Comparison of ENCODE assay signal across 2 cellular contexts in the genomic region with DNA sequence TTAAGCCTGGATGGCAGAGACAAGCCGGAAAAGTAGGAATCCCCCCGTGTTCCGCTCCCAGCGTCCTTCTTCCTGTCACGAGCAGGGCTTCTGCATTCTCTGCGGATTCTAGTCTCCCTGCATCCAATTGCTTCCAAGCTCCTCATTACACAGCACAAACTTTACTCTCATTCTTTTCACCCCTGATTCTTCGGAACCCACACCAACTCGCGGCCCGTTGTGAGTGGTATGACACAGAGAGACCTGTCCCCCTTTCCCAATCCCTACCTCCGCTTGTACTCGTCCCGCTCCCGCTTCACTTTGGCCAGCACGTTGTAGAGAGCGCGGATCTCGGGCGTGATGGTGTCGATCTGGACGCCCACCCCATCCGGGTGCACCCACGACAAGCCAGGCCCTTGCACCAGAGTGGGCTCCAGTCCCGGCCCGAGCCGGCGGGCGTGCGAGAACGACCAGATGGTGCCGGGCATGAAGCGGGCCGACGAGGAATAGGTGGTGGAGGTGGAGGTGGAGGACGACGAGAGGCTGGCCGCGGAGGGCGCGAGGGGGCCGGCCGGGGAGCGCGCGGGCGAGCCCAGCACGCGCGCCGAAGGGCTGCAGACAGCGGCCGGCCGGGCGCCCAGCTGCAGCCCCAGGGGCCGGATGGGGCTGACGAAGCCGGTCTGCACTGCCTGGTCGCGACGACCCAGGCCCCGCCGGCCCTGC.
TF ChIP-seq lines count a peak whose summit lies in the region.

No MANE protein-coding gene starts in this region.

TF ChIP-seq in SK-N-SH treated with all-trans-retinoic acid at 6 μM for 48 hours, 23 proteins besides CTCF, POLR2A, EP300 and RAD21:
- TF ChIP-seq, protein P1, sequence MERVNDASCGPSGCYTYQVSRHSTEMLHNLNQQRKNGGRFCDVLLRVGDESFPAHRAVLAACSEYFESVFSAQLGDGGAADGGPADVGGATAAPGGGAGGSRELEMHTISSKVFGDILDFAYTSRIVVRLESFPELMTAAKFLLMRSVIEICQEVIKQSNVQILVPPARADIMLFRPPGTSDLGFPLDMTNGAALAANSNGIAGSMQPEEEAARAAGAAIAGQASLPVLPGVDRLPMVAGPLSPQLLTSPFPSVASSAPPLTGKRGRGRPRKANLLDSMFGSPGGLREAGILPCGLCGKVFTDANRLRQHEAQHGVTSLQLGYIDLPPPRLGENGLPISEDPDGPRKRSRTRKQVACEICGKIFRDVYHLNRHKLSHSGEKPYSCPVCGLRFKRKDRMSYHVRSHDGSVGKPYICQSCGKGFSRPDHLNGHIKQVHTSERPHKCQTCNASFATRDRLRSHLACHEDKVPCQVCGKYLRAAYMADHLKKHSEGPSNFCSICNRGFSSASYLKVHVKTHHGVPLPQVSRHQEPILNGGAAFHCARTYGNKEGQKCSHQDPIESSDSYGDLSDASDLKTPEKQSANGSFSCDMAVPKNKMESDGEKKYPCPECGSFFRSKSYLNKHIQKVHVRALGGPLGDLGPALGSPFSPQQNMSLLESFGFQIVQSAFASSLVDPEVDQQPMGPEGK (CRISPR knock-in tag; IDR thresholded peaks at IDR 0.05; ENCODE audit: borderline replicate concordance) = no peak
- TF ChIP-seq ZNF70 (CRISPR knock-in tag; IDR thresholded peaks at IDR 0.05) (no peak), OSR1 (CRISPR knock-in tag; IDR thresholded peaks at IDR 0.05) (no peak), ESRRG (CRISPR knock-in tag; IDR thresholded peaks at IDR 0.05) (no peak), ZFP3 (CRISPR knock-in tag; IDR thresholded peaks at IDR 0.05) (no peak), CSDC2 (CRISPR knock-in tag; IDR thresholded peaks at IDR 0.05) (no peak), ZNF8 (CRISPR knock-in tag; IDR thresholded peaks at IDR 0.05) (no peak), TOX (CRISPR knock-in tag; IDR thresholded peaks at IDR 0.05; ENCODE audit: borderline replicate concordance) (no peak)

TF ChIP-seq in liver, 16 proteins besides CTCF, POLR2A, EP300 and RAD21 (continued from another document):
- TF ChIP-seq ZBTB33 (IDR thresholded peaks at IDR 0.05) (no peak), HNF4G (IDR thresholded peaks at IDR 0.05) (no peak), REST (IDR thresholded peaks at IDR 0.05) (no peak), NR2F2 (IDR thresholded peaks at IDR 0.05) (no peak), GABPA (IDR thresholded peaks at IDR 0.05 in 1 of 2, conservative IDR thresholded peaks at IDR 0.05 in 1 of 2) (no peak)
